1 cellular context compared by ENCODE assay signal in genomic region chr1:198121058-198121829, GRCh38.
TF ChIP-seq lines count a peak whose summit lies in the region.

No MANE protein-coding gene starts in this region.

TF ChIP-seq in K562, 482 proteins besides CTCF, POLR2A, EP300 and RAD21 (continued from another document):
- TF ChIP-seq ARID4B (CRISPR knock-in tag; IDR thresholded peaks at IDR 0.05): no peak
- no peak for TF ChIP-seq GABPB1 (CRISPR knock-in tag; IDR thresholded peaks at IDR 0.05)
- no peak for TF ChIP-seq KDM4B (IDR thresholded peaks at IDR 0.05; ENCODE audit: borderline replicate concordance in 2 of 2, low read depth in 1 of 2)
- TF ChIP-seq, protein P1, sequence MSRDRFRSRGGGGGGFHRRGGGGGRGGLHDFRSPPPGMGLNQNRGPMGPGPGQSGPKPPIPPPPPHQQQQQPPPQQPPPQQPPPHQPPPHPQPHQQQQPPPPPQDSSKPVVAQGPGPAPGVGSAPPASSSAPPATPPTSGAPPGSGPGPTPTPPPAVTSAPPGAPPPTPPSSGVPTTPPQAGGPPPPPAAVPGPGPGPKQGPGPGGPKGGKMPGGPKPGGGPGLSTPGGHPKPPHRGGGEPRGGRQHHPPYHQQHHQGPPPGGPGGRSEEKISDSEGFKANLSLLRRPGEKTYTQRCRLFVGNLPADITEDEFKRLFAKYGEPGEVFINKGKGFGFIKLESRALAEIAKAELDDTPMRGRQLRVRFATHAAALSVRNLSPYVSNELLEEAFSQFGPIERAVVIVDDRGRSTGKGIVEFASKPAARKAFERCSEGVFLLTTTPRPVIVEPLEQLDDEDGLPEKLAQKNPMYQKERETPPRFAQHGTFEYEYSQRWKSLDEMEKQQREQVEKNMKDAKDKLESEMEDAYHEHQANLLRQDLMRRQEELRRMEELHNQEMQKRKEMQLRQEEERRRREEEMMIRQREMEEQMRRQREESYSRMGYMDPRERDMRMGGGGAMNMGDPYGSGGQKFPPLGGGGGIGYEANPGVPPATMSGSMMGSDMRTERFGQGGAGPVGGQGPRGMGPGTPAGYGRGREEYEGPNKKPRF (IDR thresholded peaks at IDR 0.05; ENCODE audit: low read depth, low read length): no peak
